ENCODE assay signal across 20 cellular contexts in genomic region chr14:90361865-90362557, GRCh38.
"Had no signal": no experiment of that assay in that cellular context is flagged by ENCODE, and none has a peak within 500 bp of the region (broad histone marks: within the 10 kb centered on the region; RNA-seq: fewer than 3 reads in every experiment).

No MANE protein-coding gene starts in this region.

- H3K36me3 Mint-ChIP-seq: immature natural killer cell, mesothelial cell of epicardium had no signal

- H3K4me3 Mint-ChIP-seq: immature natural killer cell, mesothelial cell of epicardium had no signal

- H3K36me3 ChIP-seq: esophagus muscularis mucosa, gastroesophageal sphincter, heart left ventricle, left lung, lower lobe of right lung had no signal

- DNase-seq: dermis blood vessel endothelial cell; dorsolateral prefrontal cortex; effector CD4-positive, alpha-beta T cell; effector memory CD4-positive, alpha-beta T cell; foreskin keratinocyte; heart left ventricle; hypothalamus; immature natural killer cell; islet precursor cell; kidney; kidney glomerular epithelial cell; left lung; left ventricle myocardium superior; lower lobe of right lung; mesenchymal stem cell had no signal

- H3K9me3 ChIP-seq: esophagus muscularis mucosa, gastroesophageal sphincter, heart left ventricle, left lung, lower lobe of right lung had no signal

- ATAC-seq: foreskin keratinocyte, gastroesophageal sphincter, heart left ventricle, left lung, left ventricle myocardium superior, lower lobe of right lung had no signal

- H3K4me1 ChIP-seq: esophagus muscularis mucosa, foreskin keratinocyte, gastroesophageal sphincter, heart left ventricle, left lung, lower lobe of right lung had no signal

- H3K9me3 Mint-ChIP-seq: immature natural killer cell, mesothelial cell of epicardium had no signal

- H3K27ac Mint-ChIP-seq: mesothelial cell of epicardium had no signal

- H3K4me1 Mint-ChIP-seq: immature natural killer cell had no signal

- H3K27ac ChIP-seq: coronary artery, dorsolateral prefrontal cortex, esophagus muscularis mucosa, foreskin keratinocyte, gastroesophageal sphincter, heart left ventricle, hepatocyte, left lung, lower lobe of right lung had no signal

- H3K4me3 ChIP-seq: coronary artery, dorsolateral prefrontal cortex, esophagus muscularis mucosa, gastroesophageal sphincter, heart left ventricle, hepatocyte, left lung, lower lobe of right lung had no signal
